ENCODE assay signal across 8 cellular contexts in the genomic region with DNA sequence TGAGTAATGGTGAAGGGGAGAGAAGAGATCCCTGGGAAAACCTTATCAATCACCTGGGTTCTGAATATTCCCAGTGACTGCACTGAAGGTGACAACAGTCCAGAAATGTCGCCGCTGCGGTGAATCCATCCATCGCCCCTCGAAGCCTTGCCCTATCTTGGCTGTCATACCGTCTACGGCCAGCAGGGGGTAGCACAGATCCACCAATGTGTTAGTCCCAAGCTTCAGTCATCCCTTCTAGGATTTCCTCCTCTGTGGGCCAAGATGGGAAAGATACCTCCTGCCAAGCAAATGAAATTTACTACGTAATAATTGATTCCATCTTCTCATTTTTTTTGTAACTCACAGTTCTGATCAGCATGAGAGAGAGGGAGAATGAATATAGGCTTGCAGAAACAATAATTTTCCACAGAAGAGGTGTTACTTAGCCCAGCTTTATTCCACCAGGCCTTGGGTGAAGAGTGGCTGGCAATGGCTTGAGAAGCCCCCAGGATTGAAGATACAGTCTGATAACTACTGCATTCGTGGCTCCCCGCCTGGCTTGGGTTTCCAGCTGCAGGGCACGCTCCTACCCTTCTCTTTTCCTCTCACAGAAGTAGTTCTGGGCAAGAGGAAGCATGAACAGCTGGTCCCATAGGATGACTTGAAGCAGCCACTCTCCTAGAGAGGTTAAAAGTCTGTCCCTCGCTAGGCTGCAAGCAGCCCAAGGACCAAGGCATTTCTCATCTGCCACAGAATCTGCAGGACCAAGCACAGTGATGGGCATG. TPM values are rescaled to one million over a fixed set of nuclear protein-coding genes. Genes with fewer than 3 reads are reported as not detected.
DNase-seq lines count a peak whose midpoint lies in the region; ATAC-seq and TF ChIP-seq lines count a peak whose summit lies in the region.

No MANE protein-coding gene starts in this region.

- ATAC-seq in CD4-positive, alpha-beta T cell (ENCODE audit: poor library complexity) = peak; percentile 43
- peak; percentile 16 for ATAC-seq in effector memory CD8-positive, alpha-beta T cell (replicated peaks)
- no peak for ATAC-seq in HG03108 (IDR thresholded peaks at IDR 0.05; ENCODE audit: unreplicated experiment)

- H3K27me3 Mint-ChIP-seq in CD4-positive, alpha-beta T cell = no peaks in the 10 kb centered on the region
- no peaks in the 10 kb centered on the region for H3K27me3 Mint-ChIP-seq in effector memory CD8-positive, alpha-beta T cell
- peaks cover 52% of the 10 kb centered on the region for H3K27me3 Mint-ChIP-seq in mesothelial cell of epicardium (ENCODE audit: low read depth)

- peak; percentile 99 for TF ChIP-seq CTCF in CD4-positive, alpha-beta T cell (IDR thresholded peaks at IDR 0.05)
- peak; percentile 98 for TF ChIP-seq CTCF in mesothelial cell of epicardium (IDR thresholded peaks at IDR 0.05; ENCODE audit: unreplicated experiment)

- peaks cover 36% of the 10 kb centered on the region for H3K4me1 Mint-ChIP-seq in CD4-positive, alpha-beta T cell (ENCODE audit: low read depth)
- peaks cover 32 to 40% of the 10 kb centered on the region in 2 donors for H3K4me1 Mint-ChIP-seq in effector memory CD8-positive, alpha-beta T cell (ENCODE audit: low read depth in 2 of 2)
- peaks cover 6% of the 10 kb centered on the region for H3K4me1 Mint-ChIP-seq in mesothelial cell of epicardium

- H3K4me3 Mint-ChIP-seq in CD4-positive, alpha-beta T cell = peak overlapping the region; percentile 91
- peak overlapping the region; percentile 79 to 83 for H3K4me3 Mint-ChIP-seq in effector memory CD8-positive, alpha-beta T cell
- H3K4me3 Mint-ChIP-seq in mesothelial cell of epicardium = peak overlapping the region; percentile 34

- H3K27ac ChIP-seq in CD4-positive, alpha-beta T cell (ENCODE audit: low read depth, low read length) = peak overlapping the region; percentile 17

- no peaks in the 10 kb centered on the region for H3K9me3 Mint-ChIP-seq in CD4-positive, alpha-beta T cell
- no peaks in the 10 kb centered on the region for H3K9me3 Mint-ChIP-seq in effector memory CD8-positive, alpha-beta T cell
- no peaks in the 10 kb centered on the region for H3K9me3 Mint-ChIP-seq in mesothelial cell of epicardium

- POLR2A ChIA-PET in CD4-positive, alpha-beta T cell (lab: Charles Lee) = interaction anchor here (0.5 to 16.4 kb wide), 17 partner anchors 9 to 174 kb away, joined by 3 to 346 read pairs (median 6); partner anchors contain the start of genes ACBD4, HEXIM1, HEXIM2 and MAP3K14

- H3K27ac Mint-ChIP-seq in CD4-positive, alpha-beta T cell = peak overlapping the region; percentile 76
- peak overlapping the region in 1 of 2 donors; percentile 77 for H3K27ac Mint-ChIP-seq in effector memory CD8-positive, alpha-beta T cell
- H3K27ac Mint-ChIP-seq in mesothelial cell of epicardium = no peak overlapping the region

- intact Hi-C loops in CD4-positive, alpha-beta T cell (cut with DNase I, micrococcal nuclease) = loop anchor here (1.0 to 2.0 kb wide), 4 partner anchors 16 to 166 kb away; no protein-coding TSS in a partner anchor

- H3K27me3 ChIP-seq in CD4-positive, alpha-beta T cell (ENCODE audit: control insufficient read depth, insufficient read depth, low read length) = no peaks in the 10 kb centered on the region

- DNase-seq in CD4-positive, alpha-beta T cell = peak; percentile 74 to 94 (median 86)
- DNase-seq in HuH-7.5 (ENCODE audit: low spot score) (peak; percentile 83), NOMO-1 treated with dmso at 0.1 percent for 144 hours (lab: John Stamatoyannopoulos, UW; ENCODE audit: unreplicated experiment) (peak; percentile 48), mesothelial cell of epicardium (ENCODE audit: low spot score in 2 of 2, unreplicated experiment in 2 of 2) (peak; percentile 70 to 95)
- DNase-seq in activated CD8-positive, alpha-beta memory T cell treated with anti-CD3 and anti-CD28 coated beads for 4 hours (ENCODE audit: low read depth in 2 of 2) = peak; percentile 66 to 79
- peak; percentile 86 to 92 (median 91) for DNase-seq in effector memory CD8-positive, alpha-beta T cell
- peak; percentile 98 for DNase-seq in stimulated activated CD8-positive, alpha-beta memory T cell treated with anti-CD3 and anti-CD28 coated beads, Interleukin-4, amount 100 ng/mL, for 48 hours

- H3K9me3 ChIP-seq in CD4-positive, alpha-beta T cell (ENCODE audit: control insufficient read depth, low read length) = no peaks in the 10 kb centered on the region

- H3K36me3 Mint-ChIP-seq in CD4-positive, alpha-beta T cell (ENCODE audit: low read depth) = peaks cover 71% of the 10 kb centered on the region
- peaks cover 64% of the 10 kb centered on the region for H3K36me3 Mint-ChIP-seq in effector memory CD8-positive, alpha-beta T cell (ENCODE audit: insufficient read depth)
- no peaks in the 10 kb centered on the region for H3K36me3 Mint-ChIP-seq in mesothelial cell of epicardium

- CTCF ChIA-PET in CD4-positive, alpha-beta T cell (lab: Charles Lee) = interaction anchor here (0.6 to 6.0 kb wide), 24 partner anchors 8 to 168 kb away, joined by 3 to 112 read pairs (median 8); partner anchors contain the start of genes ACBD4, HEXIM1 and MAP3K14

RNA-seq across cellular contexts. Expression of gene FMNL1, which starts 2.6 kb away (rescaled TPM):
- total RNA-seq in CD4-positive, alpha-beta T cell = 100 to 1,000 TPM; 378 to 387 TPM
- total RNA-seq in mesothelial cell of epicardium = 3.0 to 3.7 TPM (median 3.6 TPM) in 3 replicates

RNA-seq across cellular contexts. Expression of gene SPATA32, which starts 42.8 kb away (rescaled TPM):
- total RNA-seq in CD4-positive, alpha-beta T cell = under 1 TPM; 0.20 to 0.27 TPM
- total RNA-seq in mesothelial cell of epicardium = not detected in 3 replicates

RNA-seq across cellular contexts. Expression of gene HEXIM2, which starts 57.4 kb away (rescaled TPM):
- 1 to 10 TPM; 1.3 to 1.5 TPM for total RNA-seq in CD4-positive, alpha-beta T cell
- 6.5 to 9.6 TPM (median 7.7 TPM) in 3 replicates for total RNA-seq in mesothelial cell of epicardium

Comparison
In these comparisons a context has a peak if more than half of its experiments do, and no peak if none do; other contexts are left out.
1. DNase-seq: peak in every context shown above with its lines; median percentile 98 in stimulated activated CD8-positive, alpha-beta memory T cell treated with anti-CD3 and anti-CD28 coated beads, Interleukin-4, amount 100 ng/mL, for 48 hours; 91 in effector memory CD8-positive, alpha-beta T cell; 86 in CD4-positive, alpha-beta T cell; 83 in HuH-7.5; 82 in mesothelial cell of epicardium; 72 in activated CD8-positive, alpha-beta memory T cell treated with anti-CD3 and anti-CD28 coated beads for 4 hours; 48 in NOMO-1 treated with dmso at 0.1 percent for 144 hours.
2. H3K4me3 Mint-ChIP-seq: peak in every context shown above with its lines; median percentile 91 in CD4-positive, alpha-beta T cell; 81 in effector memory CD8-positive, alpha-beta T cell; 34 in mesothelial cell of epicardium.
3. RNA of gene FMNL1, which starts 2.6 kb away (total RNA-seq): 378 to 387 TPM in CD4-positive, alpha-beta T cell; 3.0 to 3.7 TPM in mesothelial cell of epicardium; every median in the first group is over 10 times any median in the second.